ENCODE assay signal across 8 cellular contexts in genomic region chr1:1304331-1305299, GRCh38. TPM values are rescaled to one million over a fixed set of nuclear protein-coding genes. Genes with fewer than 3 reads are reported as not detected.
A peak's percentile ranks its signal among the peaks of the same experiment; 100 is the strongest.
DNase-seq lines count a peak whose midpoint lies in the region; ATAC-seq and TF ChIP-seq lines count a peak whose summit lies in the region.

No MANE protein-coding gene starts in this region.

- intact Hi-C loops in left ventricle myocardium inferior (cut with micrococcal nuclease), result no loop called here

- peak; percentile 12 for DNase-seq in NCI-H2029 treated with DMSO at 0.1 percent for 48 hours (lab: John Stamatoyannopoulos, UW)
- DNase-seq in amygdala (lab: John Stamatoyannopoulos, UW), result peak; percentile 51 to 97 (median 88)
- peak; percentile 80 for DNase-seq in left ventricle myocardium inferior
- peak; percentile 55 to 64 for DNase-seq in trophoblast cell
- DNase-seq in activated T-cell treated with anti-CD3 and anti-CD28 coated beads for 4 hours, result no peak

- H3K9me3 ChIP-seq in DOHH2 (ENCODE audit: control insufficient read depth, insufficient read depth, low read length) (no peaks in the 10 kb centered on the region), left ventricle myocardium inferior (replicated peaks) (no peaks in the 10 kb centered on the region), trophoblast cell (ENCODE audit: insufficient read depth, low read depth, low read length) (peaks cover under 1% of the 10 kb centered on the region)

- H3K4me2 ChIP-seq in DOHH2 (ENCODE audit: low read length) (peak overlapping the region; percentile 84), trophoblast cell (ENCODE audit: low read length) (peak overlapping the region; percentile 50)

- H3K9ac ChIP-seq in trophoblast cell (ENCODE audit: low read length), result no peak overlapping the region

- H4K12ac ChIP-seq in trophoblast cell (ENCODE audit: low read depth, low read length), result peak overlapping the region; percentile 51

- H3K79me1 ChIP-seq in trophoblast cell (ENCODE audit: low read length), result peaks cover 28% of the 10 kb centered on the region

- H3K14ac ChIP-seq in trophoblast cell (ENCODE audit: low read length), result peak overlapping the region; percentile 60

- no peaks in the 10 kb centered on the region for H3F3A ChIP-seq in DOHH2 (ENCODE audit: control insufficient read depth, insufficient read depth)

- TF ChIP-seq CTCF in DOHH2 (IDR thresholded peaks at IDR 0.05; ENCODE audit: low read depth, low read length, poor library complexity, severe bottlenecking), result no peak
- no peak for TF ChIP-seq CTCF in left ventricle myocardium inferior (IDR thresholded peaks at IDR 0.05; ENCODE audit: borderline replicate concordance)

- H2BK5ac ChIP-seq in trophoblast cell (ENCODE audit: low read depth, low read length, poor library complexity), result peak overlapping the region; percentile 73

- peaks cover 4% of the 10 kb centered on the region for H3K36me3 ChIP-seq in DOHH2 (ENCODE audit: control insufficient read depth, low read length)
- peaks cover under 1% of the 10 kb centered on the region for H3K36me3 ChIP-seq in left ventricle myocardium inferior
- peaks cover 1 to 6% of the 10 kb centered on the region in 2 experiments for H3K36me3 ChIP-seq in trophoblast cell (ENCODE audit: control insufficient read depth in 1 of 2, insufficient read depth in 2 of 2, low read length in 2 of 2)

- H3K27ac ChIP-seq in DOHH2 (ENCODE audit: low read depth, low read length), result peak overlapping the region; percentile 55
- peak overlapping the region; percentile 99 for H3K27ac ChIP-seq in left ventricle myocardium inferior (replicated peaks)
- peak overlapping the region; percentile 89 for H3K27ac ChIP-seq in trophoblast cell (ENCODE audit: low read depth, low read length)

- no peaks in the 10 kb centered on the region for H3K27me3 ChIP-seq in DOHH2 (ENCODE audit: control insufficient read depth, low read length)
- no peaks in the 10 kb centered on the region for H3K27me3 ChIP-seq in left ventricle myocardium inferior (ENCODE audit: low read depth)
- H3K27me3 ChIP-seq in trophoblast cell (ENCODE audit: insufficient read depth, low read length), result no peaks in the 10 kb centered on the region

- H4K8ac ChIP-seq in trophoblast cell (ENCODE audit: low read depth, low read length), result peak overlapping the region; percentile 77

- H3K4ac ChIP-seq in trophoblast cell (ENCODE audit: low read depth, low read length), result peak overlapping the region; percentile 63

- H2AK5ac ChIP-seq in trophoblast cell (ENCODE audit: low read length), result peak overlapping the region; percentile 77

- H3K9me2 ChIP-seq in DOHH2 (replicated peaks; ENCODE audit: control insufficient read depth, low read length), result no peaks in the 10 kb centered on the region

- WGBS in trophoblast cell (ENCODE audit: extremely low coverage, insufficient coverage, insufficient read length), result no CpG with 5 or more reads among the region's 29 CpGs

- H2BK120ac ChIP-seq in trophoblast cell (ENCODE audit: insufficient read depth, low read length, poor library complexity), result peak overlapping the region; percentile 62

- H2BK12ac ChIP-seq in trophoblast cell (ENCODE audit: low read length), result peak overlapping the region; percentile 44

- H3K79me2 ChIP-seq in DOHH2 (ENCODE audit: control insufficient read depth, low read length), result peaks cover 31% of the 10 kb centered on the region
- peaks cover 25% of the 10 kb centered on the region for H3K79me2 ChIP-seq in trophoblast cell (ENCODE audit: control insufficient read depth, insufficient read depth, low read length, poor library complexity)

- H3K4me3 ChIP-seq in DOHH2 (ENCODE audit: low read length) (peak overlapping the region; percentile 79), left ventricle myocardium inferior (peak overlapping the region; percentile 81), trophoblast cell (ENCODE audit: low read depth, low read length) (no peak overlapping the region)

- ATAC-seq in HG02588 (IDR thresholded peaks at IDR 0.05; ENCODE audit: unreplicated experiment) (no peak), GM19397 (IDR thresholded peaks at IDR 0.05; ENCODE audit: unreplicated experiment) (no peak)

- H3K4me1 ChIP-seq in DOHH2 (ENCODE audit: control insufficient read depth, low read length) (peaks cover 31% of the 10 kb centered on the region), left ventricle myocardium inferior (peaks cover 57% of the 10 kb centered on the region), trophoblast cell (ENCODE audit: control insufficient read depth in 1 of 2, insufficient read depth in 2 of 2, low read length in 2 of 2) (peaks cover 40 to 44% of the 10 kb centered on the region in 2 experiments)

- peak overlapping the region; percentile 66 for H3K18ac ChIP-seq in trophoblast cell (ENCODE audit: low read length)

- no peak overlapping the region for H3K23ac ChIP-seq in trophoblast cell (ENCODE audit: low read length)

- peak overlapping the region; percentile 84 for H4K91ac ChIP-seq in trophoblast cell (ENCODE audit: low read depth, low read length)

- peak overlapping the region; percentile 50 for H2AFZ ChIP-seq in trophoblast cell (ENCODE audit: insufficient read depth, low read length, poor library complexity)

- no peaks in the 10 kb centered on the region for H4K20me1 ChIP-seq in DOHH2 (ENCODE audit: control insufficient read depth, insufficient read depth, low read depth, low read length)

RNA-seq across cellular contexts. Expression of gene ACAP3, which starts 3.1 kb away (rescaled TPM):
- total RNA-seq in left ventricle myocardium inferior, result 49.7 TPM
- 29.9 and 32.2 TPM in 2 replicates for polyA plus RNA-seq in trophoblast cell (2013)

RNA-seq across cellular contexts. Expression of gene PUSL1, which starts 3.8 kb away (rescaled TPM):
- total RNA-seq in left ventricle myocardium inferior, result 10.4 TPM
- polyA plus RNA-seq in trophoblast cell (2013), result 29.8 and 34.5 TPM in 2 replicates

RNA-seq across cellular contexts. Expression of gene INTS11, which starts 19.8 kb away (rescaled TPM):
- total RNA-seq in left ventricle myocardium inferior, result 70.1 TPM
- 86.5 and 92.0 TPM in 2 replicates for polyA plus RNA-seq in trophoblast cell (2013)

RNA-seq across cellular contexts. Expression of gene CPTP, which starts 20.0 kb away (rescaled TPM):
- 99.2 TPM for total RNA-seq in left ventricle myocardium inferior
- polyA plus RNA-seq in trophoblast cell (2013), result 20.9 and 21.3 TPM in 2 replicates

RNA-seq across cellular contexts. Expression of gene SCNN1D, which starts 24.4 kb away (rescaled TPM):
- 3.5 TPM for total RNA-seq in left ventricle myocardium inferior
- 0.47 and 0.72 TPM in 2 replicates for polyA plus RNA-seq in trophoblast cell (2013)
